In genomic region chr6:110170081-110170480, GRCh38 we compare ENCODE assay signal across 39 cellular contexts.
"Had no signal": no experiment of that assay in that cellular context is flagged by ENCODE, and none has a peak within 500 bp of the region (broad histone marks: within the 10 kb centered on the region; RNA-seq: fewer than 3 reads in every experiment).

No MANE protein-coding gene starts in this region.

- H3K4me3 ChIP-seq: adrenal gland, ascending aorta, body of pancreas, breast epithelium, cardiac muscle cell had no signal

- DNase-seq: activated effector memory CD4-positive, alpha-beta T cell treated with anti-CD3 and anti-CD28 coated beads, Interleukin-2, amount 50 U/mL, for 16 hours; activated effector memory CD4-positive, alpha-beta T cell treated with Interleukin-2 at 50 U/mL for 16 hours; activated gamma-delta T cell; activated gamma-delta T cell treated with Interleukin-2 at 50 U/mL for 16 hours; activated naive CD4-positive, alpha-beta T cell; activated naive CD4-positive, alpha-beta T cell treated with anti-CD3 and anti-CD28 coated beads for 36 hours; activated naive CD4-positive, alpha-beta T cell treated with anti-CD3 and anti-CD28 coated beads, Interleukin-2, amount 10 ng/mL, durations not matched to agents 7 days and 5 days; activated naive CD4-positive, alpha-beta T cell treated with anti-CD3 and anti-CD28 coated beads, Interleukin-2, amount 50 U/mL, for 16 hours; activated naive CD4-positive, alpha-beta T cell treated with Interleukin-2 at 50 U/mL for 16 hours; activated naive CD8-positive, alpha-beta T cell treated with anti-CD3 and anti-CD28 coated beads for 36 hours; activated naive CD8-positive, alpha-beta T cell treated with anti-CD3 and anti-CD28 coated beads, Interleukin-2, amount 10 ng/mL, durations not matched to agents 7 days and 5 days; activated naive CD8-positive, alpha-beta T cell treated with anti-CD3 and anti-CD28 coated beads, Interleukin-2, amount 50 U/mL, for 24 hours; activated T-cell treated with anti-CD3 and anti-CD28 coated beads, Interleukin-2, amount 50 U/mL, for 1 hour; activated T-cell treated with anti-CD3 and anti-CD28 coated beads, Interleukin-2, amount 50 U/mL, for 24 hours; activated T-cell treated with anti-CD3 and anti-CD28 coated beads, Interleukin-2, amount 50 U/mL, for 4 hours; activated T-cell treated with anti-CD3 and anti-CD28 coated beads, Interleukin-2, amount 50 U/mL, for 48 hours; activated T-cell treated with anti-CD3 and anti-CD28 coated beads, Interleukin-2, amount 50 U/mL, for 72 hours; adrenal gland; amniotic stem cell; amygdala; anterior cingulate cortex; aorta; body of pancreas; brain microvascular endothelial cell; caudate nucleus; cerebellar nuclear complex had no signal

- H3K36me3 Mint-ChIP-seq: activated naive CD4-positive, alpha-beta T cell treated with anti-CD3 and anti-CD28 coated beads, Interleukin-2, amount 10 ng/mL, durations not matched to agents 7 days and 5 days; activated naive CD4-positive, alpha-beta T cell treated with anti-CD3 and anti-CD28 coated beads, Interleukin-2, amount 50 U/mL, for 24 hours; activated naive CD4-positive, alpha-beta T cell treated with anti-CD3 and anti-CD28 coated beads, Interleukin-2, amount 50 U/mL, for 72 hours; activated naive CD8-positive, alpha-beta T cell; activated naive CD8-positive, alpha-beta T cell treated with anti-CD3 and anti-CD28 coated beads for 36 hours; activated naive CD8-positive, alpha-beta T cell treated with anti-CD3 and anti-CD28 coated beads, Interleukin-2, amount 10 ng/mL, durations not matched to agents 7 days and 5 days had no signal

- H3K4me1 ChIP-seq: adrenal gland, ascending aorta, body of pancreas, breast epithelium had no signal

- H3K27me3 Mint-ChIP-seq: brain had no signal

- H3K36me3 ChIP-seq: adrenal gland, ascending aorta, brain microvascular endothelial cell, breast epithelium, cardiac muscle cell had no signal

- H3K4me3 Mint-ChIP-seq: activated naive CD4-positive, alpha-beta T cell treated with anti-CD3 and anti-CD28 coated beads for 36 hours; activated naive CD4-positive, alpha-beta T cell treated with anti-CD3 and anti-CD28 coated beads, Interleukin-2, amount 10 ng/mL, durations not matched to agents 7 days and 5 days; activated naive CD4-positive, alpha-beta T cell treated with anti-CD3 and anti-CD28 coated beads, Interleukin-2, amount 50 U/mL, for 24 hours; activated naive CD8-positive, alpha-beta T cell; activated naive CD8-positive, alpha-beta T cell treated with anti-CD3 and anti-CD28 coated beads for 36 hours; activated naive CD8-positive, alpha-beta T cell treated with anti-CD3 and anti-CD28 coated beads, Interleukin-2, amount 10 ng/mL, durations not matched to agents 7 days and 5 days; activated naive CD8-positive, alpha-beta T cell treated with anti-CD3 and anti-CD28 coated beads, Interleukin-2, amount 50 U/mL, for 24 hours; activated T-cell treated with anti-CD3 and anti-CD28 coated beads, Interleukin-2, amount 50 U/mL, for 24 hours; activated T-cell treated with anti-CD3 and anti-CD28 coated beads, Interleukin-2, amount 50 U/mL, for 4 hours; activated T-cell treated with anti-CD3 and anti-CD28 coated beads, Interleukin-2, amount 50 U/mL, for 72 hours; activated T-helper 1 cell treated with anti-CD3 and anti-CD28 coated beads, Interleukin-12 subunit alpha, Interleukin-12 subunit beta, Interleukin-2, Interleukin-4 antibody, amounts not matched to agents 30 ng/mL and 10 ng/mL and 1 ng/mL, durations not matched to agents 14 hours and 24 hours and 36 hours; activated T-helper 17 cell treated with anti-CD3 and anti-CD28 coated beads, Interleukin-2, amount 50 U/mL, for 72 hours; brain; central memory CD8-positive, alpha-beta T cell had no signal

- H3K27me3 ChIP-seq: adrenal gland, ascending aorta, body of pancreas, brain microvascular endothelial cell, breast epithelium, cardiac muscle cell had no signal

- FAIRE-seq: astrocyte, bronchial epithelial cell had no signal

- H3K4me1 Mint-ChIP-seq: activated naive CD4-positive, alpha-beta T cell treated with anti-CD3 and anti-CD28 coated beads, Interleukin-2, amount 10 ng/mL, durations not matched to agents 7 days and 5 days; activated naive CD4-positive, alpha-beta T cell treated with anti-CD3 and anti-CD28 coated beads, Interleukin-2, amount 50 U/mL, for 24 hours; activated naive CD8-positive, alpha-beta T cell treated with anti-CD3 and anti-CD28 coated beads for 36 hours; activated naive CD8-positive, alpha-beta T cell treated with anti-CD3 and anti-CD28 coated beads, Interleukin-2, amount 10 ng/mL, durations not matched to agents 7 days and 5 days; activated naive CD8-positive, alpha-beta T cell treated with anti-CD3 and anti-CD28 coated beads, Interleukin-2, amount 50 U/mL, for 24 hours; activated T-helper 17 cell treated with anti-CD3 and anti-CD28 coated beads, Interleukin-2, amount 50 U/mL, for 72 hours; central memory CD8-positive, alpha-beta T cell had no signal

- H3K9me3 Mint-ChIP-seq: activated naive CD4-positive, alpha-beta T cell treated with anti-CD3 and anti-CD28 coated beads for 36 hours; activated naive CD4-positive, alpha-beta T cell treated with anti-CD3 and anti-CD28 coated beads, Interleukin-2, amount 10 ng/mL, durations not matched to agents 7 days and 5 days; activated naive CD4-positive, alpha-beta T cell treated with anti-CD3 and anti-CD28 coated beads, Interleukin-2, amount 50 U/mL, for 24 hours; activated naive CD4-positive, alpha-beta T cell treated with anti-CD3 and anti-CD28 coated beads, Interleukin-2, amount 50 U/mL, for 72 hours; activated naive CD8-positive, alpha-beta T cell treated with anti-CD3 and anti-CD28 coated beads for 36 hours; activated naive CD8-positive, alpha-beta T cell treated with anti-CD3 and anti-CD28 coated beads, Interleukin-2, amount 10 ng/mL, durations not matched to agents 7 days and 5 days; activated naive CD8-positive, alpha-beta T cell treated with anti-CD3 and anti-CD28 coated beads, Interleukin-2, amount 50 U/mL, for 24 hours; activated T-cell treated with anti-CD3 and anti-CD28 coated beads, Interleukin-2, amount 50 U/mL, for 24 hours; activated T-cell treated with anti-CD3 and anti-CD28 coated beads, Interleukin-2, amount 50 U/mL, for 4 hours; activated T-cell treated with anti-CD3 and anti-CD28 coated beads, Interleukin-2, amount 50 U/mL, for 72 hours; activated T-helper 1 cell treated with anti-CD3 and anti-CD28 coated beads, Interleukin-12 subunit alpha, Interleukin-12 subunit beta, Interleukin-2, Interleukin-4 antibody, amounts not matched to agents 30 ng/mL and 10 ng/mL and 1 ng/mL, durations not matched to agents 14 hours and 24 hours and 36 hours; activated T-helper 17 cell treated with anti-CD3 and anti-CD28 coated beads, Interleukin-2, amount 50 U/mL, for 72 hours; activated T-helper 2 cell treated with anti-CD3 and anti-CD28 coated beads, Interferon-gamma antibody, Interleukin-2, Interleukin-4, amounts not matched to agents 10 μg/mL and 5 μg/mL and 100 μg/mL, durations not matched to agents 14 hours and 24 hours and 36 hours; central memory CD8-positive, alpha-beta T cell had no signal

- H3K27ac ChIP-seq: adrenal gland, ascending aorta, body of pancreas, brain microvascular endothelial cell, breast epithelium, cardiac muscle cell had no signal

- H3K9me3 ChIP-seq: adrenal gland, ascending aorta, body of pancreas, breast epithelium had no signal

- H3K27ac Mint-ChIP-seq: activated naive CD4-positive, alpha-beta T cell treated with anti-CD3 and anti-CD28 coated beads for 36 hours; activated naive CD4-positive, alpha-beta T cell treated with anti-CD3 and anti-CD28 coated beads, Interleukin-2, amount 10 ng/mL, durations not matched to agents 7 days and 5 days; activated naive CD4-positive, alpha-beta T cell treated with anti-CD3 and anti-CD28 coated beads, Interleukin-2, amount 50 U/mL, for 24 hours; activated naive CD4-positive, alpha-beta T cell treated with anti-CD3 and anti-CD28 coated beads, Interleukin-2, amount 50 U/mL, for 72 hours; activated naive CD8-positive, alpha-beta T cell; activated naive CD8-positive, alpha-beta T cell treated with anti-CD3 and anti-CD28 coated beads for 36 hours; activated naive CD8-positive, alpha-beta T cell treated with anti-CD3 and anti-CD28 coated beads, Interleukin-2, amount 10 ng/mL, durations not matched to agents 7 days and 5 days; activated naive CD8-positive, alpha-beta T cell treated with anti-CD3 and anti-CD28 coated beads, Interleukin-2, amount 50 U/mL, for 24 hours; activated T-cell treated with anti-CD3 and anti-CD28 coated beads, Interleukin-2, amount 50 U/mL, for 24 hours; activated T-cell treated with anti-CD3 and anti-CD28 coated beads, Interleukin-2, amount 50 U/mL, for 72 hours; activated T-helper 1 cell treated with anti-CD3 and anti-CD28 coated beads, Interleukin-12 subunit alpha, Interleukin-12 subunit beta, Interleukin-2, Interleukin-4 antibody, amounts not matched to agents 30 ng/mL and 10 ng/mL and 1 ng/mL, durations not matched to agents 14 hours and 24 hours and 36 hours; activated T-helper 17 cell treated with anti-CD3 and anti-CD28 coated beads, Interleukin-2, amount 50 U/mL, for 72 hours; activated T-helper 2 cell treated with anti-CD3 and anti-CD28 coated beads, Interferon-gamma antibody, Interleukin-2, Interleukin-4, amounts not matched to agents 10 μg/mL and 5 μg/mL and 100 μg/mL, durations not matched to agents 14 hours and 24 hours and 36 hours; brain had no signal

- ATAC-seq: activated naive CD4-positive, alpha-beta T cell treated with anti-CD3 and anti-CD28 coated beads, Interleukin-2, amount 50 U/mL, for 72 hours; activated naive CD8-positive, alpha-beta T cell treated with anti-CD3 and anti-CD28 coated beads, Interleukin-2, amount 50 U/mL, for 24 hours; activated T-cell treated with anti-CD3 and anti-CD28 coated beads, Interleukin-2, amount 50 U/mL, for 4 hours; activated T-cell treated with anti-CD3 and anti-CD28 coated beads, Interleukin-2, amount 50 U/mL, for 72 hours; activated T-helper 17 cell treated with anti-CD3 and anti-CD28 coated beads, Interleukin-2, amount 50 U/mL, for 72 hours; body of pancreas had no signal
